In genomic region chr12:946656-947055, GRCh38 we compare ENCODE assay signal across 10 cellular contexts. TPM values are rescaled to one million over a fixed set of nuclear protein-coding genes. Genes with fewer than 3 reads are reported as not detected.
A peak's percentile ranks its signal among the peaks of the same experiment; 100 is the strongest.
DNase-seq lines count a peak whose midpoint lies in the region; ATAC-seq lines count a peak whose summit lies in the region.
"Had no signal": no experiment of that assay in that cellular context is flagged by ENCODE, and none has a peak within 500 bp of the region (broad histone marks: within the 10 kb centered on the region; RNA-seq: fewer than 3 reads in every experiment).

No MANE protein-coding gene starts in this region.

- peaks cover 18% of the 10 kb centered on the region for H3F3A ChIP-seq in GM23248 (ENCODE audit: insufficient read depth)

- H3K4me1 Mint-ChIP-seq in CD4-positive, CD25-positive, alpha-beta regulatory T cell, result peaks cover 22 to 52% (median 32%) of the 10 kb centered on the region in 4 donors

- H3K36me3 ChIP-seq in CD4-positive, CD25-positive, alpha-beta regulatory T cell (ENCODE audit: control insufficient read depth, insufficient read depth, low read length), result peaks cover 3% of the 10 kb centered on the region
- H3K36me3 ChIP-seq in GM23248 (ENCODE audit: low read depth) (peaks cover 7% of the 10 kb centered on the region; the same call in 1 of the 2 replicates), mesendoderm (ENCODE audit: control insufficient read depth, insufficient read depth, low read length) (no peaks in the 10 kb centered on the region)

- ATAC-seq in CD4-positive, CD25-positive, alpha-beta regulatory T cell (ENCODE audit: low read depth in 2 of 2), result no peak
- peak; percentile 23 to 25 for ATAC-seq in activated naive CD4-positive, alpha-beta T cell treated with anti-CD3 and anti-CD28 coated beads, Interleukin-2, amount 50 U/mL, for 72 hours
- no peak for ATAC-seq in HG03108 (IDR thresholded peaks at IDR 0.05; ENCODE audit: unreplicated experiment)
- ATAC-seq: lower lobe of right lung had no signal

- DNase-seq in CD4-positive, CD25-positive, alpha-beta regulatory T cell, result no peak
- DNase-seq in GM23248, result peak; percentile 56
- no peak for DNase-seq in activated naive CD4-positive, alpha-beta T cell treated with anti-CD3 and anti-CD28 coated beads, Interleukin-2, amount 50 U/mL, for 72 hours (ENCODE audit: low spot score in 2 of 2)
- no peak for DNase-seq in mesendoderm
- no peak for DNase-seq in midbrain (lab: John Stamatoyannopoulos, UW)
- no peak for DNase-seq in substantia nigra (lab: John Stamatoyannopoulos, UW)
- no peak for DNase-seq in GM19240 (ENCODE audit: insufficient read length, low spot score)
- DNase-seq: lower lobe of right lung, NCI-H1092 had no signal

- WGBS in GM23248 (ENCODE audit: low coverage in 1 of 2, low lambda C conversion rate in 2 of 2, missing lambda C conversion rate in 2 of 2), 2 experiments, result 65 to 69% methylated on average over 7 of the region's 7 CpGs
- WGBS in mesendoderm (ENCODE audit: extremely low coverage, insufficient coverage, low lambda C conversion rate), result 100% methylated on average over 2 of the region's 7 CpGs

- H3K18ac ChIP-seq in mesendoderm (ENCODE audit: low read length), result no peak overlapping the region

- no peak overlapping the region for H4K5ac ChIP-seq in mesendoderm (ENCODE audit: low read length)

- H3K4me3 ChIP-seq in CD4-positive, CD25-positive, alpha-beta regulatory T cell (ENCODE audit: low read depth, low read length), result no peak overlapping the region
- H3K4me3 ChIP-seq in GM23248, result 0 out of 2 replicates have a peak overlapping the region, but pooled peaks have one; percentile 15
- H3K4me3 ChIP-seq in mesendoderm (ENCODE audit: low read length), result no peak overlapping the region
- H3K4me3 ChIP-seq: lower lobe of right lung had no signal

- H3K23ac ChIP-seq in mesendoderm (ENCODE audit: low read length), result no peak overlapping the region

- no peak overlapping the region for H2BK15ac ChIP-seq in mesendoderm (replicated peaks; ENCODE audit: low read depth)

- no peaks in the 10 kb centered on the region for H4K20me1 ChIP-seq in GM23248 (ENCODE audit: insufficient read depth)

- no peak overlapping the region for H2BK5ac ChIP-seq in mesendoderm (ENCODE audit: low read length)

- H3K4ac ChIP-seq in mesendoderm (ENCODE audit: low read depth, low read length), result no peak overlapping the region

- H3K4me1 ChIP-seq in CD4-positive, CD25-positive, alpha-beta regulatory T cell (ENCODE audit: control insufficient read depth, insufficient read depth, low read length, poor library complexity, severe bottlenecking), result peaks cover 12% of the 10 kb centered on the region
- peaks cover 14% of the 10 kb centered on the region for H3K4me1 ChIP-seq in GM23248 (ENCODE audit: insufficient read depth)
- H3K4me1 ChIP-seq in mesendoderm (ENCODE audit: control insufficient read depth, low read depth, low read length), result no peaks in the 10 kb centered on the region

- peak overlapping the region; percentile 12; the same call in 1 of the 2 replicates for H3K9ac ChIP-seq in GM23248
- H3K9ac ChIP-seq in mesendoderm (ENCODE audit: low read length), result no peak overlapping the region

- in situ Hi-C loops in GM23248 (cut with MboI), result no loop called here

- peak overlapping the region; percentile 15 for H3K56ac ChIP-seq in mesendoderm (ENCODE audit: low read length)

- H3K27ac ChIP-seq in CD4-positive, CD25-positive, alpha-beta regulatory T cell (ENCODE audit: insufficient read depth, low read length, poor library complexity, severe bottlenecking), result no peak overlapping the region
- H3K27ac ChIP-seq in GM23248, result peak overlapping the region; percentile 47
- H3K27ac ChIP-seq in mesendoderm (ENCODE audit: low read depth, low read length), result no peak overlapping the region
- no peak overlapping the region for H3K27ac ChIP-seq in substantia nigra (ENCODE audit: low read depth, low read length, poor library complexity, severe bottlenecking)
- H3K27ac ChIP-seq: lower lobe of right lung had no signal

- peaks cover 9% of the 10 kb centered on the region for H3K36me3 Mint-ChIP-seq in CD4-positive, CD25-positive, alpha-beta regulatory T cell
- H3K36me3 Mint-ChIP-seq in activated naive CD4-positive, alpha-beta T cell treated with anti-CD3 and anti-CD28 coated beads, Interleukin-2, amount 50 U/mL, for 72 hours, result peaks cover 9 to 38% of the 10 kb centered on the region in 2 donors

- peak overlapping the region; percentile 38 to 98 (median 78) for H3K4me3 Mint-ChIP-seq in CD4-positive, CD25-positive, alpha-beta regulatory T cell

- no peak overlapping the region for H2BK120ac ChIP-seq in mesendoderm (ENCODE audit: low read depth, low read length)

- peaks cover 7% of the 10 kb centered on the region for H3K79me1 ChIP-seq in mesendoderm (ENCODE audit: low read length)

- H3K27me3 ChIP-seq in CD4-positive, CD25-positive, alpha-beta regulatory T cell (ENCODE audit: control insufficient read depth, insufficient read depth, low read length), result no peaks in the 10 kb centered on the region
- H3K27me3 ChIP-seq in GM23248 (replicated peaks; ENCODE audit: insufficient read depth) (no peaks in the 10 kb centered on the region), mesendoderm (ENCODE audit: insufficient read depth, low read length, poor library complexity) (no peaks in the 10 kb centered on the region)

- H3K27me3 Mint-ChIP-seq in CD4-positive, CD25-positive, alpha-beta regulatory T cell, result peaks cover 8% of the 10 kb centered on the region

- no peaks in the 10 kb centered on the region for H3K9me3 Mint-ChIP-seq in CD4-positive, CD25-positive, alpha-beta regulatory T cell
- H3K9me3 Mint-ChIP-seq in activated naive CD4-positive, alpha-beta T cell treated with anti-CD3 and anti-CD28 coated beads, Interleukin-2, amount 50 U/mL, for 72 hours, result no peaks in the 10 kb centered on the region

- no peaks in the 10 kb centered on the region for H3K9me2 ChIP-seq in GM23248 (ENCODE audit: insufficient read depth)

- H4K8ac ChIP-seq in mesendoderm (ENCODE audit: low read depth, low read length), result no peak overlapping the region

- H2AFZ ChIP-seq in GM23248, result no peak overlapping the region

- H3K79me2 ChIP-seq in GM23248 (ENCODE audit: insufficient read depth), result peaks cover 72% of the 10 kb centered on the region
- peaks cover 15% of the 10 kb centered on the region for H3K79me2 ChIP-seq in mesendoderm (ENCODE audit: control insufficient read depth, insufficient read depth, low read length)

- no peak overlapping the region for H2AK5ac ChIP-seq in mesendoderm (ENCODE audit: low read length)

- peak overlapping the region in 1 of 3 donors; percentile 73 for H3K27ac Mint-ChIP-seq in CD4-positive, CD25-positive, alpha-beta regulatory T cell
- H3K27ac Mint-ChIP-seq in activated naive CD4-positive, alpha-beta T cell treated with anti-CD3 and anti-CD28 coated beads, Interleukin-2, amount 50 U/mL, for 72 hours, result peak overlapping the region; percentile 31 to 78

- H3K4me2 ChIP-seq in GM23248 (ENCODE audit: unreplicated experiment) (peak overlapping the region; percentile 14), mesendoderm (ENCODE audit: low read length) (no peak overlapping the region)

- no peaks in the 10 kb centered on the region for H3K9me3 ChIP-seq in CD4-positive, CD25-positive, alpha-beta regulatory T cell (ENCODE audit: control insufficient read depth in 2 of 2, low read length in 2 of 2)
- H3K9me3 ChIP-seq in GM23248 (ENCODE audit: low read depth), result no peaks in the 10 kb centered on the region
- H3K9me3 ChIP-seq: lower lobe of right lung had no signal

RNA-seq across cellular contexts. Expression of gene RAD52, which starts 2.8 kb away (rescaled TPM):
- 13.8 TPM for total RNA-seq in CD4-positive, CD25-positive, alpha-beta regulatory T cell
- 1 to 10 TPM; 2.6 to 5.6 (median 2.9) TPM for polyA plus RNA-seq in CD4-positive, CD25-positive, alpha-beta regulatory T cell
- total RNA-seq in GM23248 (2014; rRNA removed; shearing (Covaris generic)), result 16.1 and 20.0 TPM in 2 replicates
- polyA plus RNA-seq in GM23248 (2016; fragmentation: Nextera tagmentation; extraction: Ambion mirVana), result 5.0 and 7.4 TPM in 2 replicates
- total RNA-seq in activated naive CD4-positive, alpha-beta T cell treated with anti-CD3 and anti-CD28 coated beads, Interleukin-2, amount 50 U/mL, for 72 hours, result 10 to 100 TPM in 1 of 2 donors, 1 to 10 TPM in 1; 3.1 to 19.0 TPM
- polyA plus RNA-seq in mesendoderm (2013, experiment 1 of 2), result 4.7 TPM
- 6.0 TPM for polyA plus RNA-seq in mesendoderm (2013, experiment 2 of 2)

RNA-seq across cellular contexts. Expression of gene ERC1, which starts 44.4 kb away (rescaled TPM):
- total RNA-seq in CD4-positive, CD25-positive, alpha-beta regulatory T cell, result 46.5 TPM
- polyA plus RNA-seq in CD4-positive, CD25-positive, alpha-beta regulatory T cell, result 1 to 10 TPM; 5.7 to 7.7 (median 7.1) TPM
- 23.3 and 26.4 TPM in 2 replicates for total RNA-seq in GM23248 (2014; rRNA removed; shearing (Covaris generic))
- 20.5 and 21.5 TPM in 2 replicates for polyA plus RNA-seq in GM23248 (2016; fragmentation: Nextera tagmentation; extraction: Ambion mirVana)
- total RNA-seq in activated naive CD4-positive, alpha-beta T cell treated with anti-CD3 and anti-CD28 coated beads, Interleukin-2, amount 50 U/mL, for 72 hours, result 10 to 100 TPM; 22.5 to 40.9 TPM
- polyA plus RNA-seq in mesendoderm (2013, experiment 1 of 2), result 10.4 TPM
- polyA plus RNA-seq in mesendoderm (2013, experiment 2 of 2), result 10.2 TPM

Comparison
In these comparisons a context has a peak if more than half of its experiments do, and no peak if none do; other contexts are left out.
1. ATAC-seq: peak in activated naive CD4-positive, alpha-beta T cell treated with anti-CD3 and anti-CD28 coated beads, Interleukin-2, amount 50 U/mL, for 72 hours (2 of 2); none in CD4-positive, CD25-positive, alpha-beta regulatory T cell (0 of 2) and HG03108 (single experiment).